In the genomic region with DNA sequence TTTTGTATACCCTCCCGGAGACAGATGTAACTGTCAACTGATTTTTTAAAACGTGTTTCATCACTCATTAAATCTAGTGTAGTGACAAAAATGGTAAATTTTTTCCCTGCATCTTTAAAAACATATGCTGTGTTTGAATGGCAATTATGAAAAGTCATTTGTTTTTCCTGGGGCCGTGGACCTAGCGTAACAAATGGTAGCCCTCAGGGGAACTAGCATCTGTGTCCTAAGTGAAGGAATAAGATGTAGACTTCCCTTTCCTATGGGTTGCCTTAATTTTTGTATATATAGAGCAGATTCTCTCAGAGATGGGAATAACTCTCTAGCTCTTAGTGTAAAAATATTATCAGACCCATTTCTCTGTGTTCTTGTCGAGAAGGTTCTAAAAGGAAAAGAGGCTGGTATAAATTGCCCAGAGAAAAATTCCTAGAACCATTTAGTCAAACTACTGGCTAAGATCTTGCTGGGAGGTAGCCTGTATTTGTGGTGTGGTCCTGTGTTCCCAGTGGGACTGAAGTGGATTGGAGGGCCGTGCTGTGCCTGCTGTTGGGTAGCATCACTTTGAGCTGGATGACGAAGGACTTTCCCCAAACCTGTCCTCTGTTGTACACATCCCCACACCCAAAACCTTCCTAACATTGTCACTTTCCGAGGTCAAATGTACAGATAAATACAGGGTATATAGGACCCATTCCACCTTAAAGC, we compare ENCODE assay signal across 9 cellular contexts.
A peak's percentile ranks its signal among the peaks of the same experiment; 100 is the strongest.
DNase-seq lines count a peak whose midpoint lies in the region; ATAC-seq and TF ChIP-seq lines count a peak whose summit lies in the region.
"Had no signal": no experiment of that assay in that cellular context is flagged by ENCODE, and none has a peak within 500 bp of the region (broad histone marks: within the 10 kb centered on the region; RNA-seq: fewer than 3 reads in every experiment).

No MANE protein-coding gene starts in this region.

- peaks cover 7 to 16% of the 10 kb centered on the region in 2 donors for H3K4me1 ChIP-seq in breast epithelium
- H3K4me1 ChIP-seq in upper lobe of right lung, result peaks cover 92% of the 10 kb centered on the region
- H3K4me1 ChIP-seq in prostate gland (replicated peaks), result peaks cover 12% of the 10 kb centered on the region

- H3K4me1 Mint-ChIP-seq in MCF 10A (ENCODE audit: insufficient read depth, unreplicated experiment) (peaks cover 49% of the 10 kb centered on the region), memory B cell (peaks cover 30% of the 10 kb centered on the region)
- H3K4me1 Mint-ChIP-seq in activated CD4-positive, alpha-beta memory T cell treated with anti-CD3 and anti-CD28 coated beads for 36 hours (ENCODE audit: low read depth), result peaks cover 80% of the 10 kb centered on the region

- no TSS peak for BruUV-seq in MCF 10A (replicated peaks; lab: Mats Ljungman, UMichigan)

- H3K27me3 Mint-ChIP-seq in MCF 10A (ENCODE audit: insufficient read depth, unreplicated experiment), result no peaks in the 10 kb centered on the region
- no peaks in the 10 kb centered on the region for H3K27me3 Mint-ChIP-seq in activated CD4-positive, alpha-beta memory T cell treated with anti-CD3 and anti-CD28 coated beads for 36 hours
- no peaks in the 10 kb centered on the region for H3K27me3 Mint-ChIP-seq in memory B cell

- 69% methylated on average over 8 of the region's 8 CpGs for WGBS in prostate gland

- no peak overlapping the region for H3K27ac Mint-ChIP-seq in MCF 10A (ENCODE audit: low read depth, unreplicated experiment)
- H3K27ac Mint-ChIP-seq in activated CD4-positive, alpha-beta memory T cell treated with anti-CD3 and anti-CD28 coated beads for 36 hours, result peak overlapping the region; percentile 97
- peak overlapping the region; percentile 80 for H3K27ac Mint-ChIP-seq in memory B cell

- POLR2A ChIA-PET in MCF 10A (lab: Yijun Ruan, JAX), result interaction anchor here (0.7 to 3.7 kb wide), 8 partner anchors 10 to 170 kb away, joined by 3 to 26 read pairs (median 4); no protein-coding TSS in a partner anchor
- POLR2A ChIA-PET in activated CD4-positive, alpha-beta memory T cell treated with anti-CD3 and anti-CD28 coated beads for 36 hours (lab: Charles Lee), result interaction anchor here (1.0 to 4.1 kb wide), 6 partner anchors 8 to 20 kb away, joined by 4 to 67 read pairs (median 8); no protein-coding TSS in a partner anchor

- CTCF ChIA-PET in MCF 10A (lab: Yijun Ruan, JAX), result interaction anchor here (0.8 to 10.9 kb wide), 5 partner anchors 9 to 18 kb away, joined by 3 to 138 read pairs (median 4); no protein-coding TSS in a partner anchor
- CTCF ChIA-PET in activated CD4-positive, alpha-beta memory T cell treated with anti-CD3 and anti-CD28 coated beads for 36 hours (lab: Charles Lee), result interaction anchor here (1.4 to 8.8 kb wide), 3 partner anchors 8 to 16 kb away, joined by 4 to 129 read pairs (median 23); no protein-coding TSS in a partner anchor

- H3K27me3 ChIP-seq in breast epithelium, result no peaks in the 10 kb centered on the region
- H3K27me3 ChIP-seq in upper lobe of right lung, result no peaks in the 10 kb centered on the region
- H3K27me3 ChIP-seq in prostate gland (replicated peaks; ENCODE audit: insufficient read depth), result no peaks in the 10 kb centered on the region

- H3K36me3 Mint-ChIP-seq in MCF 10A (ENCODE audit: insufficient read depth, unreplicated experiment) (no peaks in the 10 kb centered on the region), memory B cell (no peaks in the 10 kb centered on the region)
- H3K36me3 Mint-ChIP-seq in activated CD4-positive, alpha-beta memory T cell treated with anti-CD3 and anti-CD28 coated beads for 36 hours, result peaks cover 11% of the 10 kb centered on the region

- ATAC-seq in memory B cell (ENCODE audit: low read depth), result no peak
- ATAC-seq in upper lobe of right lung, result no peak
- ATAC-seq in HG02798 (IDR thresholded peaks at IDR 0.05; ENCODE audit: poor library complexity, unreplicated experiment), result no peak
- ATAC-seq in GM21360 (IDR thresholded peaks at IDR 0.05; ENCODE audit: unreplicated experiment), result no peak

- intact Hi-C loops in breast epithelium (cut with DNase I; ENCODE audit: low total_unique reads), result no loop called here
- intact Hi-C loops in MCF 10A (cut with micrococcal nuclease), result loop anchor here (2.0 kb wide), 1 partner anchor 25 kb away; no protein-coding TSS in a partner anchor
- intact Hi-C loops in activated CD4-positive, alpha-beta memory T cell treated with anti-CD3 and anti-CD28 coated beads for 36 hours (cut with micrococcal nuclease), result loop anchor here (2.0 to 10.0 kb wide), 2 partner anchors 33 to 595 kb away; no protein-coding TSS in a partner anchor
- intact Hi-C loops in upper lobe of right lung (cut with DNase I), result no loop called here
- intact Hi-C loops in prostate gland (cut with DNase I), result no loop called here

- H3K9me3 Mint-ChIP-seq in MCF 10A (ENCODE audit: unreplicated experiment) (no peaks in the 10 kb centered on the region), memory B cell (no peaks in the 10 kb centered on the region)
- H3K9me3 Mint-ChIP-seq in activated CD4-positive, alpha-beta memory T cell treated with anti-CD3 and anti-CD28 coated beads for 36 hours, result no peaks in the 10 kb centered on the region

- H3K4me3 Mint-ChIP-seq in MCF 10A (ENCODE audit: unreplicated experiment), result no peak overlapping the region
- peak overlapping the region; percentile 85 for H3K4me3 Mint-ChIP-seq in activated CD4-positive, alpha-beta memory T cell treated with anti-CD3 and anti-CD28 coated beads for 36 hours
- peak overlapping the region; percentile 17 for H3K4me3 Mint-ChIP-seq in memory B cell

- H3K36me3 ChIP-seq in breast epithelium (no peaks in the 10 kb centered on the region), upper lobe of right lung (no peaks in the 10 kb centered on the region), prostate gland (no peaks in the 10 kb centered on the region)

- TF ChIP-seq CTCF in breast epithelium (IDR thresholded peaks at IDR 0.05) (no peak), MCF 10A (IDR thresholded peaks at IDR 0.05; ENCODE audit: unreplicated experiment) (no peak), upper lobe of right lung (IDR thresholded peaks at IDR 0.05) (no peak), prostate gland (IDR thresholded peaks at IDR 0.05) (no peak)

- TF ChIP-seq POLR2A in breast epithelium (IDR thresholded peaks at IDR 0.05), result no peak
- TF ChIP-seq POLR2A in prostate gland (IDR thresholded peaks at IDR 0.05), result no peak

- H3K9me3 ChIP-seq in breast epithelium, result no peaks in the 10 kb centered on the region
- H3K9me3 ChIP-seq in upper lobe of right lung, result no peaks in the 10 kb centered on the region
- H3K9me3 ChIP-seq in prostate gland, result no peaks in the 10 kb centered on the region

- H3K27ac ChIP-seq in breast epithelium, result peak overlapping the region; percentile 78 to 80
- peak overlapping the region; percentile 69 for H3K27ac ChIP-seq in upper lobe of right lung
- H3K27ac ChIP-seq in prostate gland, result peak overlapping the region in 1 of 2 donors; percentile 13

- DNase-seq in breast epithelium (ENCODE audit: low spot score in 2 of 2), result no peak
- no peak for DNase-seq in MCF 10A (ENCODE audit: unreplicated experiment)
- no peak for DNase-seq in activated CD4-positive, alpha-beta memory T cell treated with anti-CD3 and anti-CD28 coated beads for 36 hours
- DNase-seq in memory B cell (ENCODE audit: low spot score in 2 of 2), result no peak
- no peak for DNase-seq in upper lobe of right lung
- no peak for DNase-seq in prostate gland (ENCODE audit: low spot score)
- DNase-seq: activated CD4-positive, alpha-beta T cell treated with anti-CD3 and anti-CD28 coated beads, Interleukin-2, amount 50 U/mL, for 48 hours had no signal

- no peak overlapping the region for H3K4me3 ChIP-seq in breast epithelium
- H3K4me3 ChIP-seq in upper lobe of right lung, result no peak overlapping the region
- H3K4me3 ChIP-seq in prostate gland, result no peak overlapping the region

Comparison
In these comparisons a context has a peak if more than half of its experiments do, and no peak if none do; other contexts are left out.
1. intact Hi-C loops: an anchor here in MCF 10A (2.0 kb wide) and activated CD4-positive, alpha-beta memory T cell treated with anti-CD3 and anti-CD28 coated beads for 36 hours (2.0 to 10.0 kb wide); none called in breast epithelium, upper lobe of right lung and prostate gland.